In the genomic region with DNA sequence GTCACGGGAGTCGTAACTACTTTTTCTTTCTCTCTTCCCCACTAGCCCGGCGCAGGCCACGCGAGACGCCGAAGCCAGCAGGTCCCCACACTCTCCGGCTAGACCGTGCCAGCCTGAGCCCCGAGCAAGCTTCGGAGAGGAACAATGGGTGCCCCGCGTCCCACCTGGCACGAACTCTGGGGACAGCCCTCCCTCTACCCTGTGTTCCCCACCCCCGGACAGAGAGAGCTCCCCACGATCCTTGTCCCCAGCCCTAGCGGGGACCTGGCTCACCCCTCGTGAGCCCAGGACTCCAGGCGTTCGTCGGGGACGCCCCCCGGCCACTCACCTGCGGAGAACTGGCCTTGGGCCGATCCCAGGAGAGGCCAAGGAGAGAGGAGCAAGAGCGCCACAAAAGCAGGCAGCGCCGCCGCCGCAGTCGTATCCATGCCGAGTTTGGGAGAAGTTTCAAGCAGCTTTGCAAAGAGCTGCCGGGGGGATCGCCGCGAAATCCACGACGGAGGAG, we compare ENCODE assay signal across 8 cellular contexts. TPM values are rescaled to one million over a fixed set of nuclear protein-coding genes. Genes with fewer than 3 reads are reported as not detected.
DNase-seq lines count a peak whose midpoint lies in the region; ATAC-seq and TF ChIP-seq lines count a peak whose summit lies in the region.

No MANE protein-coding gene starts in this region.

- H3K9me3 Mint-ChIP-seq in activated CD4-positive, alpha-beta T cell treated with anti-CD3 and anti-CD28 coated beads, Interleukin-2, amount 10 ng/mL, durations not matched to agents 24 days and 14 days, result no peaks in the 10 kb centered on the region

- ATAC-seq in GM19467 (IDR thresholded peaks at IDR 0.05; ENCODE audit: unreplicated experiment), result peak; percentile 15
- ATAC-seq in HG03521 (IDR thresholded peaks at IDR 0.05; ENCODE audit: unreplicated experiment), result peak; percentile 18

- H2AK5ac ChIP-seq in mesendoderm (ENCODE audit: low read length), result no peak overlapping the region

- intact Hi-C loops in activated CD4-positive, alpha-beta T cell treated with anti-CD3 and anti-CD28 coated beads, Interleukin-2, amount 10 ng/mL, durations not matched to agents 24 days and 14 days (cut with micrococcal nuclease), result loop anchor here (1.0 to 10.0 kb wide), 4 partner anchors 137 to 783 kb away; no protein-coding TSS in a partner anchor
- intact Hi-C loops in OCI-LY7 (cut with micrococcal nuclease; ENCODE audit: unreplicated experiment), result no loop called here

- peak overlapping the region; percentile 57 for H4K8ac ChIP-seq in mesendoderm (ENCODE audit: low read depth, low read length)

- no peaks in the 10 kb centered on the region for H4K20me1 ChIP-seq in OCI-LY7 (ENCODE audit: insufficient read depth, low read length)

- DNase-seq in C1 segment of cervical spinal cord (lab: John Stamatoyannopoulos, UW) (peak in 9 of 14 donors; percentile 65 to 89 (median 84)), mesendoderm (peak; percentile 87), OCI-LY7 (ENCODE audit: low spot score) (no peak)
- DNase-seq in activated CD4-positive, alpha-beta T cell treated with anti-CD3 and anti-CD28 coated beads, Interleukin-2, amount 10 ng/mL, durations not matched to agents 24 days and 14 days, result no peak
- peak; percentile 38 for DNase-seq in effector CD8-positive, alpha-beta T cell (lab: John Stamatoyannopoulos, UW)
- peak; percentile 2 for DNase-seq in stimulated activated CD8-positive, alpha-beta memory T cell treated with anti-CD3 and anti-CD28 coated beads, Interleukin-4, amount 100 ng/mL, for 24 hours (ENCODE audit: low read depth)

- H2BK15ac ChIP-seq in mesendoderm (replicated peaks; ENCODE audit: low read depth), result no peak overlapping the region

- H3K36me3 Mint-ChIP-seq in activated CD4-positive, alpha-beta T cell treated with anti-CD3 and anti-CD28 coated beads, Interleukin-2, amount 10 ng/mL, durations not matched to agents 24 days and 14 days (ENCODE audit: low read depth), result no peaks in the 10 kb centered on the region

- CTCF ChIA-PET in OCI-LY7 (lab: Charles Lee; ENCODE audit: unreplicated experiment), result no interaction called here

- H3K4me1 ChIP-seq in mesendoderm (ENCODE audit: control insufficient read depth, low read depth, low read length) (peaks cover 1% of the 10 kb centered on the region), OCI-LY7 (ENCODE audit: insufficient read depth, low read length, poor library complexity, severe bottlenecking) (no peaks in the 10 kb centered on the region)

- peak overlapping the region; percentile 58 for H2BK5ac ChIP-seq in mesendoderm (ENCODE audit: low read length)

- POLR2A ChIA-PET in OCI-LY7 (lab: Charles Lee), result no interaction called here

- peak overlapping the region; percentile 86 for H3K18ac ChIP-seq in mesendoderm (ENCODE audit: low read length)

- H3K4me2 ChIP-seq in mesendoderm (ENCODE audit: low read length), result peak overlapping the region; percentile 84
- H3K4me2 ChIP-seq in OCI-LY7 (ENCODE audit: low read length), result no peak overlapping the region

- H3K56ac ChIP-seq in mesendoderm (ENCODE audit: low read length), result peak overlapping the region; percentile 93

- H3K27ac ChIP-seq in mesendoderm (ENCODE audit: low read depth, low read length) (peak overlapping the region; percentile 94), OCI-LY7 (ENCODE audit: low read depth, low read length, poor library complexity, severe bottlenecking) (no peak overlapping the region)

- no peak overlapping the region for H2AFZ ChIP-seq in OCI-LY7 (ENCODE audit: low read length)

- H3K4me1 Mint-ChIP-seq in activated CD4-positive, alpha-beta T cell treated with anti-CD3 and anti-CD28 coated beads, Interleukin-2, amount 10 ng/mL, durations not matched to agents 24 days and 14 days, result peaks cover 19% of the 10 kb centered on the region

- H2BK120ac ChIP-seq in mesendoderm (ENCODE audit: low read depth, low read length), result no peak overlapping the region

- no TSS peak for BruUV-seq in OCI-LY7 (replicated peaks; lab: Mats Ljungman, UMichigan)

- no peaks in the 10 kb centered on the region for H3K27me3 ChIP-seq in mesendoderm (ENCODE audit: insufficient read depth, low read length, poor library complexity)

- no peaks in the 10 kb centered on the region for H3K9me2 ChIP-seq in OCI-LY7 (ENCODE audit: insufficient read depth, low read length)

- peaks cover 76% of the 10 kb centered on the region for H3K27me3 Mint-ChIP-seq in activated CD4-positive, alpha-beta T cell treated with anti-CD3 and anti-CD28 coated beads, Interleukin-2, amount 10 ng/mL, durations not matched to agents 24 days and 14 days

- H3K23ac ChIP-seq in mesendoderm (ENCODE audit: low read length), result peak overlapping the region; percentile 75

- TF ChIP-seq CTCF in OCI-LY7 (conservative IDR thresholded peaks at IDR 0.05; ENCODE audit: low read length), result no peak

- peaks cover 5% of the 10 kb centered on the region for H3K79me1 ChIP-seq in mesendoderm (ENCODE audit: low read length)

- peak overlapping the region; percentile 84 for H3K27ac Mint-ChIP-seq in activated CD4-positive, alpha-beta T cell treated with anti-CD3 and anti-CD28 coated beads, Interleukin-2, amount 10 ng/mL, durations not matched to agents 24 days and 14 days

- no peak overlapping the region for H4K5ac ChIP-seq in mesendoderm (ENCODE audit: low read length)

- H3K36me3 ChIP-seq in mesendoderm (ENCODE audit: control insufficient read depth, insufficient read depth, low read length) (no peaks in the 10 kb centered on the region), OCI-LY7 (ENCODE audit: insufficient read depth, low read length) (no peaks in the 10 kb centered on the region)

- peak overlapping the region; percentile 49 for H3K4ac ChIP-seq in mesendoderm (ENCODE audit: low read depth, low read length)

- H3K4me3 ChIP-seq in mesendoderm (ENCODE audit: low read length), result peak overlapping the region; percentile 67
- H3K4me3 ChIP-seq in OCI-LY7 (ENCODE audit: low read depth, low read length, poor library complexity, severe bottlenecking), result no peak overlapping the region

- peaks cover 17% of the 10 kb centered on the region for H3K79me2 ChIP-seq in mesendoderm (ENCODE audit: control insufficient read depth, insufficient read depth, low read length)
- H3K79me2 ChIP-seq in OCI-LY7 (ENCODE audit: insufficient read depth, low read depth, low read length), result no peaks in the 10 kb centered on the region

- peak overlapping the region; percentile 96 for H3K4me3 Mint-ChIP-seq in activated CD4-positive, alpha-beta T cell treated with anti-CD3 and anti-CD28 coated beads, Interleukin-2, amount 10 ng/mL, durations not matched to agents 24 days and 14 days

- WGBS in mesendoderm (ENCODE audit: extremely low coverage, insufficient coverage, low lambda C conversion rate), result no CpG with 5 or more reads among the region's 39 CpGs

- H3K9me3 ChIP-seq in OCI-LY7 (ENCODE audit: low read length), result no peaks in the 10 kb centered on the region

- H3K9ac ChIP-seq in mesendoderm (ENCODE audit: low read length), result peak overlapping the region; percentile 93

RNA-seq across cellular contexts. Expression of gene PTPRK, which starts 0.4 kb away (rescaled TPM):
- 3.6 and 5.4 TPM in 2 replicates for total RNA-seq in activated CD4-positive, alpha-beta T cell treated with anti-CD3 and anti-CD28 coated beads, Interleukin-2, amount 10 ng/mL, durations not matched to agents 24 days and 14 days
- polyA plus RNA-seq in mesendoderm (2013, experiment 1 of 2), result 29.3 TPM
- 30.0 TPM for polyA plus RNA-seq in mesendoderm (2013, experiment 2 of 2)
- total RNA-seq in OCI-LY7 (2014; rRNA removed; shearing (Covaris generic)), result not detected in 2 replicates
- total RNA-seq in OCI-LY7 (2022), result 0.48 TPM in 1 of 2 replicates, not detected in the other

Comparison
In these comparisons a context has a peak if more than half of its experiments do, and no peak if none do; other contexts are left out.
1. DNase-seq: peak in C1 segment of cervical spinal cord (9 of 14), effector CD8-positive, alpha-beta T cell (single experiment), mesendoderm (single experiment) and stimulated activated CD8-positive, alpha-beta memory T cell treated with anti-CD3 and anti-CD28 coated beads, Interleukin-4, amount 100 ng/mL, for 24 hours (single experiment); none in activated CD4-positive, alpha-beta T cell treated with anti-CD3 and anti-CD28 coated beads, Interleukin-2, amount 10 ng/mL, durations not matched to agents 24 days and 14 days (single experiment) and OCI-LY7 (single experiment).